ENCODE assay signal across 8 cellular contexts in genomic region chr2:231037202-231037730, GRCh38. TPM values are rescaled to one million over a fixed set of nuclear protein-coding genes. Genes with fewer than 3 reads are reported as not detected.
A peak's percentile ranks its signal among the peaks of the same experiment; 100 is the strongest.
DNase-seq lines count a peak whose midpoint lies in the region; ATAC-seq and TF ChIP-seq lines count a peak whose summit lies in the region.

C2orf72 (plus strand) TSS chr2:231037523; CDS start chr2:231037566, 43 bp downstream.

- peak; percentile 50 to 54 for ATAC-seq in activated T-cell treated with anti-CD3 and anti-CD28 coated beads, Interleukin-2, amount 50 U/mL, for 4 hours
- ATAC-seq in activated CD8-positive, alpha-beta T cell treated with anti-CD3 and anti-CD28 coated beads for 36 hours, result peak; percentile 64
- no peak for ATAC-seq in GM21619 (IDR thresholded peaks at IDR 0.05; ENCODE audit: unreplicated experiment)

- H3K4me3 Mint-ChIP-seq in activated T-cell treated with anti-CD3 and anti-CD28 coated beads, Interleukin-2, amount 50 U/mL, for 4 hours, result peak within 1 kb of the TSS; percentile 67
- peak within 1 kb of the TSS; percentile 53 for H3K4me3 Mint-ChIP-seq in activated CD8-positive, alpha-beta T cell treated with anti-CD3 and anti-CD28 coated beads for 36 hours

- no peaks in the 10 kb centered on the region for H3K9me3 ChIP-seq in thymus (ENCODE audit: control insufficient read depth)
- H3K9me3 ChIP-seq in spleen, result no peaks in the 10 kb centered on the region

- H3K4me1 Mint-ChIP-seq in activated T-cell treated with anti-CD3 and anti-CD28 coated beads, Interleukin-2, amount 50 U/mL, for 4 hours (ENCODE audit: low read depth), result no peaks in the 10 kb centered on the region
- H3K4me1 Mint-ChIP-seq in activated CD8-positive, alpha-beta T cell treated with anti-CD3 and anti-CD28 coated beads for 36 hours (ENCODE audit: low read depth), result no peaks in the 10 kb centered on the region

- H3K4me1 ChIP-seq in thymus (ENCODE audit: control insufficient read depth, insufficient read depth, low read length) (peaks cover 3% of the 10 kb centered on the region), spleen (peaks cover 0 to 26% (median 13%) of the 10 kb centered on the region in 6 donors)

- H3K36me3 ChIP-seq in thymus (ENCODE audit: control insufficient read depth, insufficient read depth) (no peaks in the 10 kb centered on the region), spleen (no peaks in the 10 kb centered on the region)

- peak within 1 kb of the TSS; percentile 37 for H3K4me3 ChIP-seq in thymus (ENCODE audit: low read length)
- H3K4me3 ChIP-seq in spleen, result peak within 1 kb of the TSS in 4 of 8 donors; percentile 12 to 66 (median 20)

- H3K27ac ChIP-seq in layer of hippocampus (ENCODE audit: low read depth, low read length) (peak within 1 kb of the TSS; percentile 90), thymus (ENCODE audit: low read depth) (no peak within 1 kb of the TSS), spleen (no peak within 1 kb of the TSS)

- H3K27ac Mint-ChIP-seq in activated CD8-positive, alpha-beta T cell treated with anti-CD3 and anti-CD28 coated beads for 36 hours, result no peak within 1 kb of the TSS

- DNase-seq in activated T-cell treated with anti-CD3 and anti-CD28 coated beads, Interleukin-2, amount 50 U/mL, for 4 hours, result no peak
- DNase-seq in activated T-cell treated with anti-CD3 and anti-CD28 coated beads for 4 hours (no peak), spleen (no peak), SIG-M5 (lab: John Stamatoyannopoulos, UW) (no peak)
- peak; percentile 17 for DNase-seq in activated CD8-positive, alpha-beta T cell treated with anti-CD3 and anti-CD28 coated beads for 36 hours

- H3K36me3 Mint-ChIP-seq in activated T-cell treated with anti-CD3 and anti-CD28 coated beads, Interleukin-2, amount 50 U/mL, for 4 hours (ENCODE audit: insufficient read depth), result no peaks in the 10 kb centered on the region
- no peaks in the 10 kb centered on the region for H3K36me3 Mint-ChIP-seq in activated CD8-positive, alpha-beta T cell treated with anti-CD3 and anti-CD28 coated beads for 36 hours (ENCODE audit: low read depth)

- no peak for TF ChIP-seq POLR2A in spleen (IDR thresholded peaks at IDR 0.05)

- no peaks in the 10 kb centered on the region for H3K27me3 ChIP-seq in layer of hippocampus (ENCODE audit: control insufficient read depth, insufficient read depth, low read length)
- peaks cover 48% of the 10 kb centered on the region for H3K27me3 ChIP-seq in thymus (ENCODE audit: control insufficient read depth, insufficient read depth)
- H3K27me3 ChIP-seq in spleen (replicated peaks in 1 of 7), result peaks cover 3 to 97% (median 51%) of the 10 kb centered on the region in 7 donors

- 2% methylated on average over 61 of the region's 61 CpGs for WGBS in thymus
- WGBS in spleen, 5 donors, result 1 to 16% (median 2%) methylated on average over 4 to 61 of the region's 61 CpGs

- H3K27me3 Mint-ChIP-seq in activated T-cell treated with anti-CD3 and anti-CD28 coated beads, Interleukin-2, amount 50 U/mL, for 4 hours (ENCODE audit: low read depth), result peaks cover 70% of the 10 kb centered on the region
- peaks cover 57% of the 10 kb centered on the region for H3K27me3 Mint-ChIP-seq in activated CD8-positive, alpha-beta T cell treated with anti-CD3 and anti-CD28 coated beads for 36 hours

- POLR2A ChIA-PET in activated CD8-positive, alpha-beta T cell treated with anti-CD3 and anti-CD28 coated beads for 36 hours (lab: Charles Lee), result no interaction called here

- TF ChIP-seq CTCF in activated CD8-positive, alpha-beta T cell treated with anti-CD3 and anti-CD28 coated beads for 36 hours (IDR thresholded peaks at IDR 0.05), result no peak
- TF ChIP-seq CTCF in spleen (IDR thresholded peaks at IDR 0.05 in 8 of 11, conservative IDR thresholded peaks at IDR 0.05 in 3 of 11), result no peak

- CTCF ChIA-PET in activated CD8-positive, alpha-beta T cell treated with anti-CD3 and anti-CD28 coated beads for 36 hours (lab: Charles Lee), result interaction anchor here (0.7 to 1.0 kb wide), 2 partner anchors 13 to 16 kb away, joined by 3 to 4 read pairs; no protein-coding TSS in a partner anchor

- intact Hi-C loops in activated CD8-positive, alpha-beta T cell treated with anti-CD3 and anti-CD28 coated beads for 36 hours (cut with micrococcal nuclease), result no loop called here
- intact Hi-C loops in spleen (cut with DNase I; ENCODE audit: low total_unique reads), result no loop called here

- H3K9me3 Mint-ChIP-seq in activated T-cell treated with anti-CD3 and anti-CD28 coated beads, Interleukin-2, amount 50 U/mL, for 4 hours, result no peaks in the 10 kb centered on the region
- no peaks in the 10 kb centered on the region for H3K9me3 Mint-ChIP-seq in activated CD8-positive, alpha-beta T cell treated with anti-CD3 and anti-CD28 coated beads for 36 hours

RNA-seq across cellular contexts. Expression of gene C2orf72, which starts in this region (rescaled TPM):
- under 1 TPM in 1 of 3 donors, not detected in 2; 0.10 TPM for total RNA-seq in activated T-cell treated with anti-CD3 and anti-CD28 coated beads, Interleukin-2, amount 50 U/mL, for 4 hours
- 1 to 10 TPM; 2.6 to 5.1 TPM for total RNA-seq in activated CD8-positive, alpha-beta T cell treated with anti-CD3 and anti-CD28 coated beads for 36 hours
- polyA plus RNA-seq in thymus, result 0.02 TPM
- not detected for total RNA-seq in spleen
- polyA plus RNA-seq in spleen, result not detected

Comparison
In these comparisons a context has a peak if more than half of its experiments do, and no peak if none do; other contexts are left out.
1. Peak in ATAC-seq in activated T-cell treated with anti-CD3 and anti-CD28 coated beads, Interleukin-2, amount 50 U/mL, for 4 hours; RNA of the gene not detected or under 1 TPM.